1 cellular context compared by ENCODE assay signal in genomic region chr19:44738603-44739585, GRCh38.
A peak's percentile ranks its signal among the peaks of the same experiment; 100 is the strongest.
TF ChIP-seq lines count a peak whose summit lies in the region.

No MANE protein-coding gene starts in this region.

TF ChIP-seq in GM12878, 131 proteins besides CTCF, POLR2A, EP300 and RAD21 (continued from another document and continues in another):
- TF ChIP-seq E2F8 (IDR thresholded peaks at IDR 0.05; ENCODE audit: low read depth, partially characterized antibody), result no peak
- TF ChIP-seq ZBTB4 (CRISPR knock-in tag; IDR thresholded peaks at IDR 0.05), result no peak
- TF ChIP-seq MEF2B (IDR thresholded peaks at IDR 0.05; ENCODE audit: partially characterized antibody, poor library complexity, severe bottlenecking), result no peak
- no peak for TF ChIP-seq SUZ12 (IDR thresholded peaks at IDR 0.05; ENCODE audit: unreplicated experiment)
- TF ChIP-seq EED (IDR thresholded peaks at IDR 0.05; ENCODE audit: low read depth), result peak; percentile 78
- TF ChIP-seq SKIL (IDR thresholded peaks at IDR 0.05; ENCODE audit: low read depth, poor library complexity, severe bottlenecking), result no peak
- no peak for TF ChIP-seq FOS (IDR thresholded peaks at IDR 0.05; ENCODE audit: borderline replicate concordance, extremely low read depth, insufficient read length)
- peak; percentile 95 for TF ChIP-seq NR2F1 (conservative IDR thresholded peaks at IDR 0.05)
- no peak for TF ChIP-seq SRF (IDR thresholded peaks at IDR 0.05; ENCODE audit: low read depth in 2 of 2, low read length in 2 of 2)
- TF ChIP-seq USF1 (IDR thresholded peaks at IDR 0.05; ENCODE audit: borderline replicate concordance, extremely low read length, insufficient read depth, low read depth, low read length), result no peak
- no peak for TF ChIP-seq SMARCA5 (IDR thresholded peaks at IDR 0.05)
- TF ChIP-seq IKZF1 (conservative IDR thresholded peaks at IDR 0.05), result peak; percentile 93
- no peak for TF ChIP-seq SIX5 (IDR thresholded peaks at IDR 0.05; ENCODE audit: low read depth, low read length, severe bottlenecking)
- no peak for TF ChIP-seq PAX5 (IDR thresholded peaks at IDR 0.05; ENCODE audit: borderline replicate concordance, low read depth, low read length)
- no peak for TF ChIP-seq ZNF207 (IDR thresholded peaks at IDR 0.05; ENCODE audit: borderline replicate concordance)
- TF ChIP-seq YBX1 (IDR thresholded peaks at IDR 0.05), result no peak
- no peak for TF ChIP-seq EZH2 (IDR thresholded peaks at IDR 0.05; ENCODE audit: borderline replicate concordance, control insufficient read depth, low read depth, low read length)
- TF ChIP-seq IKZF2 (IDR thresholded peaks at IDR 0.05), result peak; percentile 72 to 78
- TF ChIP-seq STAT1 (conservative IDR thresholded peaks at IDR 0.05), result no peak
- no peak for TF ChIP-seq IRF3 (IDR thresholded peaks at IDR 0.05)
- no peak for TF ChIP-seq HSF1 (IDR thresholded peaks at IDR 0.05; ENCODE audit: low read depth, low read length)
- TF ChIP-seq NR2C2 (IDR thresholded peaks at IDR 0.05; ENCODE audit: borderline replicate concordance, control insufficient read depth, insufficient read length, low read depth), result no peak
- no peak for TF ChIP-seq MYC (IDR thresholded peaks at IDR 0.05; ENCODE audit: insufficient read depth, insufficient read length, insufficient replicate concordance, low read length, severe bottlenecking)
- TF ChIP-seq SIN3A (IDR thresholded peaks at IDR 0.05; ENCODE audit: low read depth, low read length), result no peak
- no peak for TF ChIP-seq STAT3 (IDR thresholded peaks at IDR 0.05; ENCODE audit: low read depth, low read length)
- TF ChIP-seq ZNF217 (IDR thresholded peaks at IDR 0.05), result 0 out of 2 replicates have a peak, but pooled peaks have one; percentile 42
- TF ChIP-seq ZNF384 (IDR thresholded peaks at IDR 0.05; ENCODE audit: borderline replicate concordance, low read depth, low read length), result no peak
- peak; percentile 67; the same call in 1 of the 2 replicates for TF ChIP-seq ZNF687 (IDR thresholded peaks at IDR 0.05)
- no peak for TF ChIP-seq IRF4 (IDR thresholded peaks at IDR 0.05; ENCODE audit: low read depth, low read length)
- TF ChIP-seq ESRRA (IDR thresholded peaks at IDR 0.05; ENCODE audit: low read length), result no peak
- no peak for TF ChIP-seq BCL11A (IDR thresholded peaks at IDR 0.05; ENCODE audit: low read depth, low read length)
- TF ChIP-seq ZBED1 (IDR thresholded peaks at IDR 0.05; ENCODE audit: borderline replicate concordance), result no peak
- TF ChIP-seq SREBF1 (IDR thresholded peaks at IDR 0.05; ENCODE audit: low read length), result no peak
- no peak for TF ChIP-seq TBL1XR1 (IDR thresholded peaks at IDR 0.05; ENCODE audit: low read depth, low read length)
- no peak for TF ChIP-seq ZZZ3 (IDR thresholded peaks at IDR 0.05; ENCODE audit: control insufficient read depth, insufficient read length, low read depth)
- TF ChIP-seq RCOR1 (conservative IDR thresholded peaks at IDR 0.05; ENCODE audit: low read depth, low read length), result no peak
- no peak for TF ChIP-seq GABPA (IDR thresholded peaks at IDR 0.05; ENCODE audit: low read depth)
- no peak for TF ChIP-seq E2F4 (IDR thresholded peaks at IDR 0.05; ENCODE audit: low read depth, low read length)
- TF ChIP-seq RELA (IDR thresholded peaks at IDR 0.05; ENCODE audit: borderline replicate concordance, partially characterized antibody), result peak; percentile 40
- no peak for TF ChIP-seq BCL3 (IDR thresholded peaks at IDR 0.05; ENCODE audit: borderline replicate concordance, insufficient read depth, low read depth, low read length, poor library complexity, severe bottlenecking)
- TF ChIP-seq LARP7 (IDR thresholded peaks at IDR 0.05), result no peak
- TF ChIP-seq NR2C1 (IDR thresholded peaks at IDR 0.05), result peak; percentile 50; the same call in 1 of the 2 replicates
- no peak for TF ChIP-seq ELK1 (IDR thresholded peaks at IDR 0.05; ENCODE audit: low read depth, low read length)
- TF ChIP-seq POLR2AphosphoS2 (IDR thresholded peaks at IDR 0.05; ENCODE audit: low read depth, low read length), result no peak
- TF ChIP-seq RAD51 (IDR thresholded peaks at IDR 0.05), result no peak
- TF ChIP-seq HCFC1 (IDR thresholded peaks at IDR 0.05; ENCODE audit: low read length), result no peak
